8 cellular contexts compared by ENCODE assay signal in the genomic region with DNA sequence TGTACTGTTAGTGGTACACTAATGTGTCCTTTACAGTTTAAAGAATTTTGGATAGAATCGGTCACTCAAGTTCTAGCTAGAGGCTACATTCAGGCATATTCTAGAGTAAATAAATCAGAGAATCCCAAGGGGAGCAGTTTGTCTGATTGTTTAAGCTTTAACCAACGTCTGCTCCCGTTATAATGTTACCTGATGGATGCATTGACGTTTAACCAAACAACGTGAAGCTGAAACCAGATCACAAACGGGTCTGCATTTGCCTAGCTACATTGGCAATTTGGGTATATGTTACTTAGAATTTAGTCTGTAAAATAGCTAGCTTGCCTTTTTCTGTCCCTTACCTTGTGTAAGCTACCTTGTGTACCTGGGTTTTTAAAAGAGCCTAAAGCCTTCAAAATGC. TPM values are rescaled to one million over a fixed set of nuclear protein-coding genes. Genes with fewer than 3 reads are reported as not detected.
DNase-seq lines count a peak whose midpoint lies in the region; FAIRE-seq and TF ChIP-seq lines count a peak whose summit lies in the region.

No MANE protein-coding gene starts in this region.

- peak overlapping the region; percentile 40 for H3K9ac ChIP-seq in muscle layer of colon (ENCODE audit: low read length)

- H3K9me3 ChIP-seq in BE2C: no peaks in the 10 kb centered on the region
- peaks cover 6% of the 10 kb centered on the region for H3K9me3 ChIP-seq in muscle layer of colon (ENCODE audit: low read length)

- H3K4me3 ChIP-seq in BE2C (ENCODE audit: low read depth, low read length) (peak overlapping the region; percentile 97), astrocyte of the spinal cord (ENCODE audit: low read depth, low read length) (peak overlapping the region; percentile 80), muscle layer of colon (ENCODE audit: low read depth in 1 of 2, low read length in 2 of 2) (peak overlapping the region; percentile 88 to 91)

- H3K36me3 ChIP-seq in BE2C (no peaks in the 10 kb centered on the region), muscle layer of colon (ENCODE audit: insufficient read depth, low read length) (no peaks in the 10 kb centered on the region)

- no peak for DNase-seq in BE2C
- DNase-seq in HT-29 (ENCODE audit: low spot score): peak; percentile 16
- DNase-seq in astrocyte of the spinal cord (ENCODE audit: low read depth, low spot score): no peak
- DNase-seq in foreskin melanocyte: no peak
- no peak for DNase-seq in NCI-H524 (lab: John Stamatoyannopoulos, UW)
- no peak for DNase-seq in D721Med (ENCODE audit: insufficient read length, low spot score)
- DNase-seq in COLO829 (ENCODE audit: low spot score): no peak

- H3K4me1 ChIP-seq in BE2C (no peaks in the 10 kb centered on the region), muscle layer of colon (ENCODE audit: insufficient read depth, low read length) (peaks cover 8% of the 10 kb centered on the region)

- in situ Hi-C loops in astrocyte of the spinal cord (cut with HindIII; ENCODE audit: low sequenced_read_pairs): no loop called here

- FAIRE-seq in D721Med (lab: Jason Lieb, UNC): no peak

- H3K27me3 ChIP-seq in BE2C (no peaks in the 10 kb centered on the region), muscle layer of colon (ENCODE audit: control insufficient read depth in 1 of 2, insufficient read depth in 2 of 2, low read length in 2 of 2) (no peaks in the 10 kb centered on the region)

- TF ChIP-seq CTCF in BE2C (IDR thresholded peaks at IDR 0.05; ENCODE audit: low read depth, low read length) (no peak), astrocyte of the spinal cord (IDR thresholded peaks at IDR 0.05; ENCODE audit: low read depth, low read length) (no peak), D721Med (IDR thresholded peaks at IDR 0.05; ENCODE audit: insufficient read depth, missing control alignments) (no peak)

- peak overlapping the region; percentile 87 for H3K27ac ChIP-seq in muscle layer of colon (ENCODE audit: low read depth, low read length)

RNA-seq across cellular contexts. Expression of gene PI4K2B, which starts 1.6 kb away (rescaled TPM):
- 2.2 TPM for polyA plus RNA-seq in BE2C (2012; ENCODE audit: insufficient read depth, insufficient read length, low read depth)
- 14.0 and 14.4 TPM in 2 replicates for total RNA-seq in HT-29 (2014; rRNA removed; shearing (Covaris generic))
